ENCODE assay signal across 2 cellular contexts in the genomic region with DNA sequence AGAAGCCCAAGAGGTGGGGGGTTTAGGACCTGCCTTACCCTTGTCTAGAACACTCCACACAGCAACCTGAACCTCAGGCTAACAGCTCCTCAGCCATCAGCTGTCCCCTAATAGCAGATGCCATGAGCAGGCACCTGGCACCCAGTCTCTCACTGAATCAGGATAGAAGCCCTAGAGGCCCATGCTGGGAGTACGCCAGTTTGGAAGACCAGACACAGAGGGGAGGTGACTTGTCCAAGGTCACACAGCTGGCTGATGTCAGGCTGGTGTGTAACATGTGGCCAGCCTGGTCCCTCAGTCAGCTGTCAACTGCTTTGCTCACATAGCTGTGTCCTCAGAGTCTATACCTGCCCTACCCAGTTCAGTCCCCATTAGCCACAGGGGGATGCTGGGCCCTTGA.
TF ChIP-seq lines count a peak whose summit lies in the region.

No MANE protein-coding gene starts in this region.

TF ChIP-seq in HCT116, 20 proteins besides CTCF, POLR2A, EP300 and RAD21:
- no peak for TF ChIP-seq ZNF274 (IDR thresholded peaks at IDR 0.05; ENCODE audit: low read depth, low read length)
- no peak for TF ChIP-seq CEBPB (IDR thresholded peaks at IDR 0.05; ENCODE audit: low read depth)
- TF ChIP-seq TCF7L2 (IDR thresholded peaks at IDR 0.05; ENCODE audit: borderline replicate concordance, extremely low read depth, insufficient read depth, insufficient read length), result no peak
- TF ChIP-seq SP1 (IDR thresholded peaks at IDR 0.05; ENCODE audit: low read depth), result no peak
- TF ChIP-seq, protein P1, sequence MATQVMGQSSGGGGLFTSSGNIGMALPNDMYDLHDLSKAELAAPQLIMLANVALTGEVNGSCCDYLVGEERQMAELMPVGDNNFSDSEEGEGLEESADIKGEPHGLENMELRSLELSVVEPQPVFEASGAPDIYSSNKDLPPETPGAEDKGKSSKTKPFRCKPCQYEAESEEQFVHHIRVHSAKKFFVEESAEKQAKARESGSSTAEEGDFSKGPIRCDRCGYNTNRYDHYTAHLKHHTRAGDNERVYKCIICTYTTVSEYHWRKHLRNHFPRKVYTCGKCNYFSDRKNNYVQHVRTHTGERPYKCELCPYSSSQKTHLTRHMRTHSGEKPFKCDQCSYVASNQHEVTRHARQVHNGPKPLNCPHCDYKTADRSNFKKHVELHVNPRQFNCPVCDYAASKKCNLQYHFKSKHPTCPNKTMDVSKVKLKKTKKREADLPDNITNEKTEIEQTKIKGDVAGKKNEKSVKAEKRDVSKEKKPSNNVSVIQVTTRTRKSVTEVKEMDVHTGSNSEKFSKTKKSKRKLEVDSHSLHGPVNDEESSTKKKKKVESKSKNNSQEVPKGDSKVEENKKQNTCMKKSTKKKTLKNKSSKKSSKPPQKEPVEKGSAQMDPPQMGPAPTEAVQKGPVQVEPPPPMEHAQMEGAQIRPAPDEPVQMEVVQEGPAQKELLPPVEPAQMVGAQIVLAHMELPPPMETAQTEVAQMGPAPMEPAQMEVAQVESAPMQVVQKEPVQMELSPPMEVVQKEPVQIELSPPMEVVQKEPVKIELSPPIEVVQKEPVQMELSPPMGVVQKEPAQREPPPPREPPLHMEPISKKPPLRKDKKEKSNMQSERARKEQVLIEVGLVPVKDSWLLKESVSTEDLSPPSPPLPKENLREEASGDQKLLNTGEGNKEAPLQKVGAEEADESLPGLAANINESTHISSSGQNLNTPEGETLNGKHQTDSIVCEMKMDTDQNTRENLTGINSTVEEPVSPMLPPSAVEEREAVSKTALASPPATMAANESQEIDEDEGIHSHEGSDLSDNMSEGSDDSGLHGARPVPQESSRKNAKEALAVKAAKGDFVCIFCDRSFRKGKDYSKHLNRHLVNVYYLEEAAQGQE (IDR thresholded peaks at IDR 0.05; ENCODE audit: low read depth), result no peak
- no peak for TF ChIP-seq ZBTB33 (IDR thresholded peaks at IDR 0.05; ENCODE audit: extremely low read depth, insufficient replicate concordance, low read length)
- TF ChIP-seq, protein P2, sequence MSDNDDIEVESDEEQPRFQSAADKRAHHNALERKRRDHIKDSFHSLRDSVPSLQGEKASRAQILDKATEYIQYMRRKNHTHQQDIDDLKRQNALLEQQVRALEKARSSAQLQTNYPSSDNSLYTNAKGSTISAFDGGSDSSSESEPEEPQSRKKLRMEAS (IDR thresholded peaks at IDR 0.05), result no peak
- no peak for TF ChIP-seq SRF (IDR thresholded peaks at IDR 0.05; ENCODE audit: low read depth)
- TF ChIP-seq YY1 (IDR thresholded peaks at IDR 0.05; ENCODE audit: extremely low read depth, insufficient replicate concordance, low read depth, low read length), result no peak
- TF ChIP-seq EGR1 (IDR thresholded peaks at IDR 0.05; ENCODE audit: low read depth), result no peak
- TF ChIP-seq SIN3A (IDR thresholded peaks at IDR 0.05; ENCODE audit: low read depth), result no peak
- no peak for TF ChIP-seq JUND (IDR thresholded peaks at IDR 0.05)
- no peak for TF ChIP-seq ATF3 (IDR thresholded peaks at IDR 0.05)
- no peak for TF ChIP-seq ELF1 (IDR thresholded peaks at IDR 0.05; ENCODE audit: borderline replicate concordance, low read depth)

TF ChIP-seq in GM12878, 131 proteins besides CTCF, POLR2A, EP300 and RAD21:
- TF ChIP-seq, protein P3, sequence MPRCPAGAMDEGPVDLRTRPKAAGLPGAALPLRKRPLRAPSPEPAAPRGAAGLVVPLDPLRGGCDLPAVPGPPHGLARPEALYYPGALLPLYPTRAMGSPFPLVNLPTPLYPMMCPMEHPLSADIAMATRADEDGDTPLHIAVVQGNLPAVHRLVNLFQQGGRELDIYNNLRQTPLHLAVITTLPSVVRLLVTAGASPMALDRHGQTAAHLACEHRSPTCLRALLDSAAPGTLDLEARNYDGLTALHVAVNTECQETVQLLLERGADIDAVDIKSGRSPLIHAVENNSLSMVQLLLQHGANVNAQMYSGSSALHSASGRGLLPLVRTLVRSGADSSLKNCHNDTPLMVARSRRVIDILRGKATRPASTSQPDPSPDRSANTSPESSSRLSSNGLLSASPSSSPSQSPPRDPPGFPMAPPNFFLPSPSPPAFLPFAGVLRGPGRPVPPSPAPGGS (IDR thresholded peaks at IDR 0.05; ENCODE audit: borderline replicate concordance, insufficient read depth, low read depth, low read length, poor library complexity, severe bottlenecking), result no peak
- TF ChIP-seq RELA (IDR thresholded peaks at IDR 0.05; ENCODE audit: borderline replicate concordance, partially characterized antibody), result no peak
- TF ChIP-seq, protein P2 (IDR thresholded peaks at IDR 0.05; ENCODE audit: low read depth, low read length), result no peak
- no peak for TF ChIP-seq RFX5 (IDR thresholded peaks at IDR 0.05; ENCODE audit: low read depth, low read length)
- no peak for TF ChIP-seq TAF1 (IDR thresholded peaks at IDR 0.05; ENCODE audit: borderline replicate concordance, low read depth, low read length)
- TF ChIP-seq NFXL1 (IDR thresholded peaks at IDR 0.05; ENCODE audit: borderline replicate concordance), result no peak
- TF ChIP-seq KDM1A (IDR thresholded peaks at IDR 0.05; ENCODE audit: borderline replicate concordance), result no peak
- TF ChIP-seq SMAD5 (IDR thresholded peaks at IDR 0.05; ENCODE audit: low read depth), result no peak
